ENCODE assay signal across 21 cellular contexts in the genomic region with DNA sequence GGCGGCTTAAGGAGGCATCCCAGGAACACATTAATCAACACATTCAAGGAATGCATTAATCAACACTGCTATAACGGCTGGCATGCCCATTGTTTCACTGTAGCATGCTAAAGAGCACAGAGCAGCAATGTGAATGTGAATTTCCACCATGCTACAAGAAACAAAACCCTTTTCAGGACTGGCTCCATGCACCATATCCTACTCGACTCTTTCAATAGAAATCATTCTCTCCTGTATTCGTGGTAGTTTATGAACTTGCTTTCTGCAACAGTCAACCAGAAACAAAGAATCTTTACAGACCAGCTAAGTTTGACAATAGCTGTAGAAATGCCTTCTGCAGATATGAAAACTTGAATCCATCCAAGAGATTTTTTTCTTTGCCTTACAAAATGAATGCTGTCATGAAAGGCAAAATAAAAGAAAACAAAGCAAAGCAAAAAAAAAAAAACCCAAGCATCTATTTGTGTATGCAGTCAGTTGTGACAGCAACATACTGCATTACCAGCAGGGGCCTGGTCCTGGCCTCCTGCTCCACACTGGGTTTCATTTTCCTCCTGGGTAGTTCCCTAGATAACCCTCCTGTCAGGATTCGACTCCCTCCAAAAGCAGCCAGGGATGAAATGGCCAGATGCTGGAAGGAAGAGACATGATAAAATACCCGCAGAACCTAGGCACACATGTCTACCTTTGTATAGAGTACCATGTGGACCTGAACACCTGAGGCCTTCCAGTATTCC.
DNase-seq lines count a peak whose midpoint lies in the region; ATAC-seq and TF ChIP-seq lines count a peak whose summit lies in the region.
"Had no signal": no experiment of that assay in that cellular context is flagged by ENCODE, and none has a peak within 500 bp of the region (broad histone marks: within the 10 kb centered on the region; RNA-seq: fewer than 3 reads in every experiment).

No MANE protein-coding gene starts in this region.

- H3K27me3 ChIP-seq in SK-N-SH (ENCODE audit: insufficient read depth) (no peaks in the 10 kb centered on the region), spleen (replicated peaks in 1 of 7) (no peaks in the 10 kb centered on the region)
- H3K27me3 ChIP-seq: right lobe of liver, uterus had no signal

- 47% methylated on average over 6 of the region's 6 CpGs for WGBS in SK-N-SH (ENCODE audit: low lambda C conversion rate)
- WGBS in spleen, 5 donors, result 61 to 84% (median 75%) methylated on average over 6 of the region's 6 CpGs

- POLR2A ChIA-PET in SK-N-SH (lab: Yijun Ruan, JAX), result no interaction called here

- ATAC-seq in SK-N-SH treated with all-trans-retinoic acid at 6 μM for 48 hours (no peak; the same call in 2 of the 3 replicates), GM21528 (IDR thresholded peaks at IDR 0.05; ENCODE audit: low FRiP score, unreplicated experiment) (no peak)
- ATAC-seq: activated CD8-positive, alpha-beta memory T cell treated with anti-CD3 and anti-CD28 coated beads, Interleukin-2, amount 10 ng/mL, durations not matched to agents 7 days and 5 days; PC-3; right lobe of liver had no signal

- H3K9me3 ChIP-seq in SK-N-SH, result no peaks in the 10 kb centered on the region
- no peaks in the 10 kb centered on the region for H3K9me3 ChIP-seq in spleen
- H3K9me3 ChIP-seq: HAP-1, right lobe of liver, uterus had no signal

- peaks cover 19 to 25% of the 10 kb centered on the region in 2 experiments for H3K4me1 ChIP-seq in SK-N-SH (ENCODE audit: control insufficient read depth in 1 of 2, insufficient read depth in 2 of 2, low read depth in 1 of 2, low read length in 1 of 2)
- peaks cover 0 to 13% (median 2%) of the 10 kb centered on the region in 6 donors for H3K4me1 ChIP-seq in spleen
- H3K4me1 ChIP-seq: right lobe of liver, uterus had no signal

- H3K9ac ChIP-seq in SK-N-SH, result no peak overlapping the region

- peak overlapping the region in 1 of 2 experiments; percentile 24; a peak in 2 of 4 replicates for H3K27ac ChIP-seq in SK-N-SH (ENCODE audit: low read depth in 2 of 2, low read length in 1 of 2)
- peak overlapping the region; percentile 34 for H3K27ac ChIP-seq in angular gyrus (ENCODE audit: low read depth, low read length)
- peak overlapping the region; percentile 98 for H3K27ac ChIP-seq in epithelial cell of prostate
- H3K27ac ChIP-seq in spleen, result peak overlapping the region in 6 of 8 donors; percentile 4 to 68 (median 65)
- H3K27ac ChIP-seq: right lobe of liver, uterus had no signal

- intact Hi-C loops in spleen (cut with DNase I; ENCODE audit: low total_unique reads), result no loop called here

- no peaks in the 10 kb centered on the region for H3F3A ChIP-seq in SK-N-SH (replicated peaks; ENCODE audit: insufficient read depth)

- TF ChIP-seq POLR2A in spleen (IDR thresholded peaks at IDR 0.05), result no peak

- H3K4me2 ChIP-seq in SK-N-SH, result no peak overlapping the region

- H4K20me1 ChIP-seq in SK-N-SH (ENCODE audit: insufficient read depth), result no peaks in the 10 kb centered on the region

- DNase-seq in SK-N-SH (peak; percentile 14), epithelial cell of prostate (ENCODE audit: low read depth, low spot score) (no peak), spleen (no peak), NCI-H2081 treated with DMSO at 0.1 percent for 48 hours (lab: John Stamatoyannopoulos, UW) (no peak), NCI-H2107 treated with DMSO at 0.1 percent for 48 hours (lab: John Stamatoyannopoulos, UW; ENCODE audit: unreplicated experiment) (no peak)
- DNase-seq: activated CD8-positive, alpha-beta memory T cell treated with anti-CD3 and anti-CD28 coated beads, Interleukin-2, amount 10 ng/mL, durations not matched to agents 7 days and 5 days; activated gamma-delta T cell; CD4-positive, alpha-beta memory T cell; hippocampal formation; kidney glomerular epithelial cell; NCI-H187; NCI-H524 treated with DMSO at 0.1 percent for 48 hours; PC-3; right lobe of liver; stimulated activated CD4-positive, alpha-beta T cell treated with anti-CD3 and anti-CD28 coated beads, Interleukin-2, amount 100 ng/mL, for 48 hours; T-helper 9 cell; uterus had no signal

- no peak overlapping the region for H2AFZ ChIP-seq in SK-N-SH (ENCODE audit: low read depth)

- TF ChIP-seq CTCF in SK-N-SH (IDR thresholded peaks at IDR 0.05) (no peak), spleen (IDR thresholded peaks at IDR 0.05 in 8 of 11, conservative IDR thresholded peaks at IDR 0.05 in 3 of 11) (no peak)

- no peaks in the 10 kb centered on the region for H3K9me2 ChIP-seq in SK-N-SH

- H3K79me2 ChIP-seq in SK-N-SH (ENCODE audit: insufficient read depth), result no peaks in the 10 kb centered on the region

- H3K36me3 ChIP-seq in SK-N-SH (replicated peaks in 1 of 2; ENCODE audit: control insufficient read depth in 1 of 2, insufficient read depth in 2 of 2, low read length in 1 of 2) (peaks cover 0 to 6% of the 10 kb centered on the region in 2 experiments), spleen (no peaks in the 10 kb centered on the region)
- H3K36me3 ChIP-seq: HAP-1, right lobe of liver, uterus had no signal

- no peak overlapping the region for H3K4me3 ChIP-seq in SK-N-SH (ENCODE audit: low read depth in 2 of 2, low read length in 1 of 2)
- no peak overlapping the region for H3K4me3 ChIP-seq in spleen
- H3K4me3 ChIP-seq: HAP-1, right lobe of liver, uterus had no signal

- peak; percentile 3; the same call in 1 of the 2 replicates for TF ChIP-seq RAD21 in SK-N-SH (IDR thresholded peaks at IDR 0.05; ENCODE audit: low read length)

- CTCF ChIA-PET in SK-N-SH (lab: Yijun Ruan, JAX), result interaction anchor here (0.7 to 3.3 kb wide), 2 partner anchors 16 to 116 kb away, joined by 5 to 13 read pairs; no protein-coding TSS in a partner anchor

- no peak for TF ChIP-seq EP300 in SK-N-SH (IDR thresholded peaks at IDR 0.05; ENCODE audit: borderline replicate concordance in 1 of 2, low read depth in 1 of 2, low read length in 1 of 2)

TF ChIP-seq in SK-N-SH, 30 proteins besides CTCF, POLR2A, EP300 and RAD21:
- no peak for TF ChIP-seq GABPA (IDR thresholded peaks at IDR 0.05; ENCODE audit: low read depth)
- TF ChIP-seq FOXM1 (IDR thresholded peaks at IDR 0.05; ENCODE audit: low read depth), result no peak
- no peak for TF ChIP-seq GATA2 (CRISPR knock-in tag; IDR thresholded peaks at IDR 0.05)
- no peak for TF ChIP-seq REST (IDR thresholded peaks at IDR 0.05; ENCODE audit: low read depth, low read length)
- no peak for TF ChIP-seq TCF12 (IDR thresholded peaks at IDR 0.05)

TF ChIP-seq in SK-N-SH treated with all-trans-retinoic acid at 6 μM for 48 hours, 23 proteins besides CTCF, POLR2A, EP300 and RAD21:
- TF ChIP-seq, protein P1, sequence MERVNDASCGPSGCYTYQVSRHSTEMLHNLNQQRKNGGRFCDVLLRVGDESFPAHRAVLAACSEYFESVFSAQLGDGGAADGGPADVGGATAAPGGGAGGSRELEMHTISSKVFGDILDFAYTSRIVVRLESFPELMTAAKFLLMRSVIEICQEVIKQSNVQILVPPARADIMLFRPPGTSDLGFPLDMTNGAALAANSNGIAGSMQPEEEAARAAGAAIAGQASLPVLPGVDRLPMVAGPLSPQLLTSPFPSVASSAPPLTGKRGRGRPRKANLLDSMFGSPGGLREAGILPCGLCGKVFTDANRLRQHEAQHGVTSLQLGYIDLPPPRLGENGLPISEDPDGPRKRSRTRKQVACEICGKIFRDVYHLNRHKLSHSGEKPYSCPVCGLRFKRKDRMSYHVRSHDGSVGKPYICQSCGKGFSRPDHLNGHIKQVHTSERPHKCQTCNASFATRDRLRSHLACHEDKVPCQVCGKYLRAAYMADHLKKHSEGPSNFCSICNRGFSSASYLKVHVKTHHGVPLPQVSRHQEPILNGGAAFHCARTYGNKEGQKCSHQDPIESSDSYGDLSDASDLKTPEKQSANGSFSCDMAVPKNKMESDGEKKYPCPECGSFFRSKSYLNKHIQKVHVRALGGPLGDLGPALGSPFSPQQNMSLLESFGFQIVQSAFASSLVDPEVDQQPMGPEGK (CRISPR knock-in tag; IDR thresholded peaks at IDR 0.05; ENCODE audit: borderline replicate concordance), result no peak
